8 cellular contexts compared by ENCODE assay signal in the genomic region with DNA sequence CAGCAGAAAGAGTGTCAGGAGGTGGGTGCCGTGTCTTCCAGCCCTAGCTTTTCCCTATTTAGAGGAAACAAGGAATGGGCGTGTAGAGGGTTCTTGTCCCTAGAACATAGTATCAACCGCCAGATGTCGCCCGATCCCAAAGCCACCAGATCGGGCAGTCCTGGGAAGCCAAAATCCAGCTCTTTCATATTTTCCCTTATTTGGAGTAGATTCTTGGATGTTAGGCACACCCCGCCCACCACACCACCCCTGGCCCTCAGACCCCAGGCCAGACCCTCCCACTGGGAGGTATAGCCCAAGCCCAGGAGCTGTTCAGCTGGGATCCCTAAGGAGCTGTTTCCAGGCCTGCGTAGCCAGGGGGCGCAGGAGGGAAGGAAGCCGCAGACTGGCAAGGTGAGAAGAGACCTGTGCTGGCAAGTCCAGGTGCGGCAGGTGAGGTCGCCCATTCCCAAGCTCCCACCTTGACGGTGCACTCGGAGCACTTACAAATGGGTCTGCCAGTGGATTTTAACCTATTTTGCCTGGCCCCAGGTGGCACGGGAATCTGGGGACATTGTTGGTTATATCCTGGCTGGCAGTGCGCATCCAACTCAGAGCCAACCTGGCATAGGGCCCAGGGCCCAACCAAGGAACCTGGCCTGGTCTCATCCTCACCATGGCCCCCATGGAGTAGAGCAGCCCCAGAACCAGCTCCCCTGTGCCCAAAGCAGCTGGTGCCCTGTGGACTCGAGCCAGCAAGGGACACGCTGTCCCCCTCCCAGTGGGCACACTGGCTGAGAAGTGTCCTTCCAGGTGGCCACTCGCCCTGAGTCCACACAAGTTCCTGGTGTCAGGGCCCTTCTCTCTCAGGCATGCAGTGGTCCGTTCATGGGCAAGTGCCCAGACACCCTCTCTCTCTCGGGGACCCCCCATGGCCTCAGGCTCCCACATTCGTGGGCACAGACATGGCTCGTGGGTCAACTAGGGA. TPM values are rescaled to one million over a fixed set of nuclear protein-coding genes. Genes with fewer than 3 reads are reported as not detected.
A peak's percentile ranks its signal among the peaks of the same experiment; 100 is the strongest.
DNase-seq lines count a peak whose midpoint lies in the region; ATAC-seq, FAIRE-seq and TF ChIP-seq lines count a peak whose summit lies in the region.

No MANE protein-coding gene starts in this region.

- WGBS in pancreas, 2 donors, result 7 to 41% methylated on average over 23 of the region's 23 CpGs

- TF ChIP-seq CTCF in glutamatergic neuron (IDR thresholded peaks at IDR 0.05; ENCODE audit: partially characterized antibody, unreplicated experiment) (peak; percentile 41), pancreas (IDR thresholded peaks at IDR 0.05) (peak; percentile 16 to 44 (median 32))

- H3K9me3 ChIP-seq in pancreas, result no peaks in the 10 kb centered on the region

- H3K27ac Mint-ChIP-seq in activated T-helper 2 cell treated with anti-CD3 and anti-CD28 coated beads, Interferon-gamma antibody, Interleukin-2, Interleukin-4, amounts not matched to agents 10 μg/mL and 5 μg/mL and 100 μg/mL, durations not matched to agents 14 hours and 24 hours and 36 hours, result peak overlapping the region; percentile 22
- H3K27ac Mint-ChIP-seq in glutamatergic neuron (ENCODE audit: unreplicated experiment), result no peak overlapping the region

- in situ Hi-C loops in G401 (cut with HindIII; ENCODE audit: low sequenced_read_pairs), result no loop called here

- peaks cover 0 to 6% (median 0%) of the 10 kb centered on the region in 3 donors for H3K4me1 ChIP-seq in pancreas

- peaks cover 8% of the 10 kb centered on the region for H3K4me1 Mint-ChIP-seq in activated T-helper 2 cell treated with anti-CD3 and anti-CD28 coated beads, Interferon-gamma antibody, Interleukin-2, Interleukin-4, amounts not matched to agents 10 μg/mL and 5 μg/mL and 100 μg/mL, durations not matched to agents 14 hours and 24 hours and 36 hours (ENCODE audit: low read depth)
- H3K4me1 Mint-ChIP-seq in glutamatergic neuron (ENCODE audit: low read depth, unreplicated experiment), result peaks cover 1% of the 10 kb centered on the region

- H3K36me3 Mint-ChIP-seq in activated T-helper 2 cell treated with anti-CD3 and anti-CD28 coated beads, Interferon-gamma antibody, Interleukin-2, Interleukin-4, amounts not matched to agents 10 μg/mL and 5 μg/mL and 100 μg/mL, durations not matched to agents 14 hours and 24 hours and 36 hours (ENCODE audit: low read depth), result peaks cover 13% of the 10 kb centered on the region
- H3K36me3 Mint-ChIP-seq in glutamatergic neuron (ENCODE audit: unreplicated experiment), result no peaks in the 10 kb centered on the region

- H3K36me3 ChIP-seq in pancreas, result no peaks in the 10 kb centered on the region

- peak; percentile 29 to 59 (median 50) for ATAC-seq in pancreas
- ATAC-seq in GM19467 (IDR thresholded peaks at IDR 0.05; ENCODE audit: unreplicated experiment), result no peak
- ATAC-seq in HG02642 (IDR thresholded peaks at IDR 0.05; ENCODE audit: poor library complexity, unreplicated experiment), result no peak

- H3K27ac ChIP-seq in pancreas, result peak overlapping the region; percentile 42 to 63 (median 55)

- H3K4me3 ChIP-seq in pancreas, result peak overlapping the region in 3 of 4 donors; percentile 24 to 41 (median 36)

- no peak for FAIRE-seq in pancreas (lab: Jason Lieb, UNC)

- intact Hi-C loops in activated T-helper 2 cell treated with anti-CD3 and anti-CD28 coated beads, Interferon-gamma antibody, Interleukin-2, Interleukin-4, amounts not matched to agents 10 μg/mL and 5 μg/mL and 100 μg/mL, durations not matched to agents 14 hours and 24 hours and 36 hours (cut with micrococcal nuclease), result loop anchor here (5.0 to 10.0 kb wide), 2 partner anchors 276 to 449 kb away; partner anchors contain the start of genes ARHGAP4 and MECP2
- intact Hi-C loops in pancreas (cut with DNase I), result no loop called here

- H3K27me3 ChIP-seq in pancreas, result no peaks in the 10 kb centered on the region

- no peaks in the 10 kb centered on the region for H3K27me3 Mint-ChIP-seq in activated T-helper 2 cell treated with anti-CD3 and anti-CD28 coated beads, Interferon-gamma antibody, Interleukin-2, Interleukin-4, amounts not matched to agents 10 μg/mL and 5 μg/mL and 100 μg/mL, durations not matched to agents 14 hours and 24 hours and 36 hours (ENCODE audit: low read depth)
- peaks cover 3% of the 10 kb centered on the region for H3K27me3 Mint-ChIP-seq in glutamatergic neuron (ENCODE audit: unreplicated experiment)

- H3K9me3 Mint-ChIP-seq in activated T-helper 2 cell treated with anti-CD3 and anti-CD28 coated beads, Interferon-gamma antibody, Interleukin-2, Interleukin-4, amounts not matched to agents 10 μg/mL and 5 μg/mL and 100 μg/mL, durations not matched to agents 14 hours and 24 hours and 36 hours, result no peaks in the 10 kb centered on the region
- peaks cover 2% of the 10 kb centered on the region for H3K9me3 Mint-ChIP-seq in glutamatergic neuron (ENCODE audit: unreplicated experiment)

- DNase-seq in A172 (ENCODE audit: low spot score) (peak; percentile 72), G401 (ENCODE audit: low spot score) (peak; percentile 84), NCI-H1694 (lab: John Stamatoyannopoulos, UW) (peak; percentile 78), glutamatergic neuron (peak; percentile 68), pancreas (peak in 5 of 6 donors; percentile 73 to 78 (median 75))
- no peak for DNase-seq in activated T-helper 2 cell treated with anti-CD3 and anti-CD28 coated beads, Interferon-gamma antibody, Interleukin-2, Interleukin-4, amounts not matched to agents 10 μg/mL and 5 μg/mL and 100 μg/mL, durations not matched to agents 14 hours and 24 hours and 36 hours (ENCODE audit: low spot score)

- H3K4me3 Mint-ChIP-seq in activated T-helper 2 cell treated with anti-CD3 and anti-CD28 coated beads, Interferon-gamma antibody, Interleukin-2, Interleukin-4, amounts not matched to agents 10 μg/mL and 5 μg/mL and 100 μg/mL, durations not matched to agents 14 hours and 24 hours and 36 hours (ENCODE audit: low read depth), result peak overlapping the region; percentile 75
- peak overlapping the region; percentile 34 for H3K4me3 Mint-ChIP-seq in glutamatergic neuron (ENCODE audit: unreplicated experiment)

RNA-seq across cellular contexts. Expression of gene FLNA, which starts 0.8 kb away (rescaled TPM):
- 2,064 and 2,561 TPM in 2 replicates for total RNA-seq in A172 (2014; rRNA removed; shearing (Covaris generic))
- total RNA-seq in G401 (2014; rRNA removed; shearing (Covaris generic)), result 811 and 832 TPM in 2 replicates
- total RNA-seq in activated T-helper 2 cell treated with anti-CD3 and anti-CD28 coated beads, Interferon-gamma antibody, Interleukin-2, Interleukin-4, amounts not matched to agents 10 μg/mL and 5 μg/mL and 100 μg/mL, durations not matched to agents 14 hours and 24 hours and 36 hours, result 1,005 and 1,026 TPM in 2 replicates
- 499 TPM for total RNA-seq in glutamatergic neuron (ENCODE audit: unreplicated experiment)
- 100 to 1,000 TPM in 4 of 6 donors, 10 to 100 TPM in 2; 67.0 to 298 (median 142) TPM for total RNA-seq in pancreas
- polyA plus RNA-seq in pancreas, result 100 to 1,000 TPM; 222 to 259 TPM

RNA-seq across cellular contexts. Expression of gene EMD, which starts 5.5 kb away (rescaled TPM):
- 73.1 and 82.0 TPM in 2 replicates for total RNA-seq in A172 (2014; rRNA removed; shearing (Covaris generic))
- total RNA-seq in G401 (2014; rRNA removed; shearing (Covaris generic)), result 49.8 and 72.5 TPM in 2 replicates
- 95.6 and 98.8 TPM in 2 replicates for total RNA-seq in activated T-helper 2 cell treated with anti-CD3 and anti-CD28 coated beads, Interferon-gamma antibody, Interleukin-2, Interleukin-4, amounts not matched to agents 10 μg/mL and 5 μg/mL and 100 μg/mL, durations not matched to agents 14 hours and 24 hours and 36 hours
- 56.8 TPM for total RNA-seq in glutamatergic neuron (ENCODE audit: unreplicated experiment)
- 10 to 100 TPM; 23.1 to 42.9 (median 38.7) TPM for total RNA-seq in pancreas
- 10 to 100 TPM; 56.0 to 86.7 TPM for polyA plus RNA-seq in pancreas

RNA-seq across cellular contexts. Expression of gene RPL10, which starts 24.6 kb away (rescaled TPM):
- 2,649 and 4,739 TPM in 2 replicates for total RNA-seq in A172 (2014; rRNA removed; shearing (Covaris generic))
- 2,883 and 3,419 TPM in 2 replicates for total RNA-seq in G401 (2014; rRNA removed; shearing (Covaris generic))
- total RNA-seq in activated T-helper 2 cell treated with anti-CD3 and anti-CD28 coated beads, Interferon-gamma antibody, Interleukin-2, Interleukin-4, amounts not matched to agents 10 μg/mL and 5 μg/mL and 100 μg/mL, durations not matched to agents 14 hours and 24 hours and 36 hours, result 2,692 and 2,787 TPM in 2 replicates
- total RNA-seq in glutamatergic neuron (ENCODE audit: unreplicated experiment) (1,779 TPM), pancreas (1,000 to 10,000 TPM; 2,194 to 4,058 (median 3,145) TPM)
- 1,000 to 10,000 TPM; 2,751 to 3,412 TPM for polyA plus RNA-seq in pancreas

RNA-seq across cellular contexts. Expression of gene DNASE1L1, which starts 35.4 kb away (rescaled TPM):
- total RNA-seq in A172 (2014; rRNA removed; shearing (Covaris generic)), result 65.3 and 70.8 TPM in 2 replicates
- total RNA-seq in G401 (2014; rRNA removed; shearing (Covaris generic)), result 20.5 and 41.3 TPM in 2 replicates
- 18.1 TPM in 2 replicates for total RNA-seq in activated T-helper 2 cell treated with anti-CD3 and anti-CD28 coated beads, Interferon-gamma antibody, Interleukin-2, Interleukin-4, amounts not matched to agents 10 μg/mL and 5 μg/mL and 100 μg/mL, durations not matched to agents 14 hours and 24 hours and 36 hours
- total RNA-seq in glutamatergic neuron (ENCODE audit: unreplicated experiment) (15.8 TPM), pancreas (10 to 100 TPM in 1 of 6 donors, 1 to 10 TPM in 5; 5.1 to 13.6 (median 7.3) TPM)
- polyA plus RNA-seq in pancreas, result 10 to 100 TPM; 11.3 to 16.5 TPM

RNA-seq across cellular contexts. Expression of gene TAFAZZIN, which starts 37.7 kb away (rescaled TPM):
- 29.8 and 43.7 TPM in 2 replicates for total RNA-seq in A172 (2014; rRNA removed; shearing (Covaris generic))
- 16.9 and 39.4 TPM in 2 replicates for total RNA-seq in G401 (2014; rRNA removed; shearing (Covaris generic))
- 77.3 TPM in 2 replicates for total RNA-seq in activated T-helper 2 cell treated with anti-CD3 and anti-CD28 coated beads, Interferon-gamma antibody, Interleukin-2, Interleukin-4, amounts not matched to agents 10 μg/mL and 5 μg/mL and 100 μg/mL, durations not matched to agents 14 hours and 24 hours and 36 hours
- total RNA-seq in glutamatergic neuron (ENCODE audit: unreplicated experiment), result 40.9 TPM
- 10 to 100 TPM; 14.6 to 26.7 (median 17.1) TPM for total RNA-seq in pancreas
- 10 to 100 TPM; 77.0 to 82.7 TPM for polyA plus RNA-seq in pancreas

Comparison
In these comparisons a context has a peak if more than half of its experiments do, and no peak if none do; other contexts are left out.
1. ATAC-seq: peak in pancreas (4 of 4); none in GM19467 (single experiment) and HG02642 (single experiment).